In genomic region chr4:172830295-172830764, GRCh38 we compare ENCODE assay signal across 8 cellular contexts.
A peak's percentile ranks its signal among the peaks of the same experiment; 100 is the strongest.
DNase-seq lines count a peak whose midpoint lies in the region; ATAC-seq and FAIRE-seq lines count a peak whose summit lies in the region.

No MANE protein-coding gene starts in this region.

- FAIRE-seq in islet of Langerhans (lab: Jason Lieb, UNC), result peak; percentile 99

- peak; percentile 31 for DNase-seq in ACHN
- peak; percentile 14 for DNase-seq in H4 (ENCODE audit: low spot score)
- DNase-seq in SK-N-DZ (ENCODE audit: low spot score), result peak; percentile 18
- no peak for DNase-seq in nucleus accumbens (lab: John Stamatoyannopoulos, UW)
- no peak for DNase-seq in D341Med (ENCODE audit: low spot score)

- in situ Hi-C loops in ACHN (cut with HindIII; ENCODE audit: low pct_ligation_motif_present, low pct_unique_long_range_greater_than_20kb, low sequenced_read_pairs), result no loop called here

- ATAC-seq in GM18907 (IDR thresholded peaks at IDR 0.05; ENCODE audit: unreplicated experiment) (no peak), HG02642 (IDR thresholded peaks at IDR 0.05; ENCODE audit: poor library complexity, unreplicated experiment) (no peak)

Comparison
In these comparisons a context has a peak if more than half of its experiments do, and no peak if none do; other contexts are left out.
1. DNase-seq: peak in ACHN (single experiment), H4 (single experiment) and SK-N-DZ (single experiment); none in nucleus accumbens (0 of 56) and D341Med (single experiment).